10 cellular contexts compared by ENCODE assay signal in genomic region chr13:24717217-24717616, GRCh38. TPM values are rescaled to one million over a fixed set of nuclear protein-coding genes. Genes with fewer than 3 reads are reported as not detected.
"Had no signal": no experiment of that assay in that cellular context is flagged by ENCODE, and none has a peak within 500 bp of the region (broad histone marks: within the 10 kb centered on the region; RNA-seq: fewer than 3 reads in every experiment).

No MANE protein-coding gene starts in this region.

- H3K4me1 Mint-ChIP-seq: IgD-negative memory B cell had no signal

- H3K27ac Mint-ChIP-seq: IgD-negative memory B cell had no signal

- H3K27ac ChIP-seq: GM23248, HL-60, KMS-11 had no signal

- DNase-seq: GM23248, HCEC 1CT, Karpas-422, KBM-7 had no signal

- H2AFZ ChIP-seq: GM23248 had no signal

- H3K9ac ChIP-seq: GM23248, KMS-11 had no signal

- H3K4me3 Mint-ChIP-seq: IgD-negative memory B cell had no signal

- H3K4me3 ChIP-seq: GM23248 had no signal

- H3K36me3 Mint-ChIP-seq: IgD-negative memory B cell had no signal

- H3K9me3 Mint-ChIP-seq: IgD-negative memory B cell had no signal

- H3K4me2 ChIP-seq: KMS-11 had no signal

RNA-seq across cellular contexts. Expression of gene ATP12A, which starts 37.0 kb away (rescaled TPM):
- total RNA-seq: GM23248, HT1080 had no signal
- polyA plus RNA-seq: GM23248, IgD-negative memory B cell had no signal

RNA-seq across cellular contexts. Expression of gene RNF17, which starts 46.8 kb away (rescaled TPM):
- total RNA-seq: GM23248, H4, H7 had no signal
- polyA plus RNA-seq: GM23248, IgD-negative memory B cell had no signal
